Comparison of ENCODE assay signal across 11 cellular contexts in genomic region chr12:45615268-45615667, GRCh38.
A peak's percentile ranks its signal among the peaks of the same experiment; 100 is the strongest.
DNase-seq lines count a peak whose midpoint lies in the region; ATAC-seq, FAIRE-seq and TF ChIP-seq lines count a peak whose summit lies in the region.
"Had no signal": no experiment of that assay in that cellular context is flagged by ENCODE, and none has a peak within 500 bp of the region (broad histone marks: within the 10 kb centered on the region; RNA-seq: fewer than 3 reads in every experiment).

No MANE protein-coding gene starts in this region.

- TF ChIP-seq CTCF in keratinocyte (optimal IDR thresholded peaks at IDR 0.05 in 1 of 3, IDR thresholded peaks at IDR 0.05 in 1 of 3, conservative IDR thresholded peaks at IDR 0.05 in 1 of 3; ENCODE audit: extremely low read depth in 1 of 3, insufficient read depth in 2 of 3, low read length in 3 of 3), result no peak

- H3K4me2 ChIP-seq in keratinocyte (ENCODE audit: control insufficient read depth, extremely low read depth, insufficient read depth, low read depth, low read length), result no peak overlapping the region

- no peak overlapping the region for H3K4me3 ChIP-seq in keratinocyte (ENCODE audit: control insufficient read depth in 2 of 3, extremely low read depth in 1 of 3, insufficient read depth in 2 of 3, low read depth in 1 of 3, low read length in 3 of 3)

- no peak overlapping the region for H2AFZ ChIP-seq in keratinocyte (ENCODE audit: control insufficient read depth, low read length)

- DNase-seq in Caki2 (ENCODE audit: low read depth), result peak; percentile 42
- peak; percentile 60 for DNase-seq in NCI-H1105 (lab: John Stamatoyannopoulos, UW)
- no peak for DNase-seq in keratinocyte (ENCODE audit: low read depth, low spot score)
- DNase-seq in erythroblast (lab: John Stamatoyannopoulos, UW), result no peak
- no peak for DNase-seq in middle frontal gyrus (ENCODE audit: extremely low spot score, low spot score)
- DNase-seq: activated effector memory CD4-positive, alpha-beta T cell treated with Interleukin-2 at 50 U/mL for 16 hours; KG1; T-helper 1 cell had no signal

- H3K9me1 ChIP-seq in keratinocyte (ENCODE audit: control insufficient read depth, extremely low read depth, insufficient read depth, low read length), result no peaks in the 10 kb centered on the region

- peak; percentile 80 for FAIRE-seq in keratinocyte (lab: Jason Lieb, UNC)

- H3K4me1 ChIP-seq in keratinocyte (ENCODE audit: control insufficient read depth, extremely low read depth, insufficient read depth, low read length), result peaks cover 10% of the 10 kb centered on the region

- no peaks in the 10 kb centered on the region for H3K79me2 ChIP-seq in keratinocyte (ENCODE audit: control insufficient read depth, insufficient read depth, low read length)

- H4K20me1 ChIP-seq in keratinocyte (ENCODE audit: control insufficient read depth, extremely low read depth, insufficient read depth, low read length), result no peaks in the 10 kb centered on the region

- in situ Hi-C loops in Caki2 (cut with HindIII; ENCODE audit: low pct_unique_long_range_greater_than_20kb, low sequenced_read_pairs), result no loop called here

- ATAC-seq in SK-N-SH treated with all-trans-retinoic acid at 6 μM for 48 hours, result peak; percentile 81
- no peak for ATAC-seq in GM21381 (IDR thresholded peaks at IDR 0.05; ENCODE audit: unreplicated experiment)
- no peak for ATAC-seq in HG03565 (IDR thresholded peaks at IDR 0.05; ENCODE audit: unreplicated experiment)

- H3K9ac ChIP-seq in keratinocyte (ENCODE audit: control insufficient read depth, extremely low read depth, insufficient read depth, low read length), result no peak overlapping the region

- no peaks in the 10 kb centered on the region for H3K27me3 ChIP-seq in keratinocyte (ENCODE audit: control insufficient read depth, extremely low read depth, insufficient read depth, low read length)

- no peak overlapping the region for H3K27ac ChIP-seq in keratinocyte (ENCODE audit: control insufficient read depth, insufficient read depth, low read length)

- no peaks in the 10 kb centered on the region for H3K36me3 ChIP-seq in keratinocyte (ENCODE audit: control insufficient read depth in 2 of 2, extremely low read depth in 1 of 2, insufficient read depth in 2 of 2, low read length in 2 of 2)

- H3K9me3 ChIP-seq in keratinocyte (ENCODE audit: control insufficient read depth, low read depth, low read length), result no peaks in the 10 kb centered on the region

- dilution Hi-C loops in keratinocyte (cut with MboI; ENCODE audit: extremely low pct_ligation_motif_present, low sequenced_read_pairs), result no loop called here

- TF ChIP-seq POLR2A in erythroblast (IDR thresholded peaks at IDR 0.05; ENCODE audit: low read length), result no peak

TF ChIP-seq in SK-N-SH treated with all-trans-retinoic acid at 6 μM for 48 hours, 23 proteins besides CTCF, POLR2A, EP300 and RAD21:
- no peak for TF ChIP-seq ISL1 (CRISPR knock-in tag; IDR thresholded peaks at IDR 0.05)
TF ChIP-seq in SK-N-SH treated with all-trans-retinoic acid at 6 μM for 48 hours: peak in this region for 0.

Comparison
In these comparisons a context has a peak if more than half of its experiments do, and no peak if none do; other contexts are left out.
1. DNase-seq: peak in Caki2 (single experiment) and NCI-H1105 (single experiment); none in keratinocyte (single experiment), erythroblast (0 of 2) and middle frontal gyrus (single experiment).